9 cellular contexts compared by ENCODE assay signal in genomic region chr2:176118606-176119370, GRCh38. TPM values are rescaled to one million over a fixed set of nuclear protein-coding genes. Genes with fewer than 3 reads are reported as not detected.
DNase-seq lines count a peak whose midpoint lies in the region; ATAC-seq and TF ChIP-seq lines count a peak whose summit lies in the region.
"Had no signal": no experiment of that assay in that cellular context is flagged by ENCODE, and none has a peak within 500 bp of the region (broad histone marks: within the 10 kb centered on the region; RNA-seq: fewer than 3 reads in every experiment).

No MANE protein-coding gene starts in this region.

- TF ChIP-seq CTCF in colonic mucosa (IDR thresholded peaks at IDR 0.05): peak; percentile 36

- H3K9ac ChIP-seq in colonic mucosa (ENCODE audit: low read depth in 2 of 2, low read length in 2 of 2): no peak overlapping the region

- peaks cover 11% of the 10 kb centered on the region for H3K4me1 Mint-ChIP-seq in activated T-cell treated with anti-CD3 and anti-CD28 coated beads, Interleukin-2, amount 50 U/mL, for 72 hours (ENCODE audit: low read depth)
- H3K4me1 Mint-ChIP-seq in stimulated activated effector memory CD8-positive, alpha-beta T cell treated with anti-CD3 and anti-CD28 coated beads, Interleukin-12 subunit alpha, Interleukin-12 subunit beta, amount 100 ng/mL, for 72 hours: peaks cover 15% of the 10 kb centered on the region
- peaks cover 8% of the 10 kb centered on the region for H3K4me1 Mint-ChIP-seq in activated T-helper 17 cell treated with anti-CD3 and anti-CD28 coated beads, Interleukin-2, amount 50 U/mL, for 72 hours

- peaks cover 83% of the 10 kb centered on the region for H3K27me3 ChIP-seq in colonic mucosa

- intact Hi-C loops in colonic mucosa (cut with DNase I) (no loop called here), Right ventricle myocardium superior (cut with DNase I) (no loop called here)

- peak; percentile 41 to 47 for DNase-seq in activated T-cell treated with anti-CD3 and anti-CD28 coated beads, Interleukin-2, amount 50 U/mL, for 72 hours
- no peak for DNase-seq in activated T-cell treated with anti-CD3 and anti-CD28 coated beads, Interleukin-2, amount 50 U/mL, for 1 hour
- DNase-seq in NCI-H2107 treated with DMSO at 0.1 percent for 48 hours (lab: John Stamatoyannopoulos, UW; ENCODE audit: unreplicated experiment) (peak; percentile 94), colonic mucosa (no peak), Right ventricle myocardium superior (no peak)
- DNase-seq in stimulated activated effector memory CD8-positive, alpha-beta T cell treated with anti-CD3 and anti-CD28 coated beads, Interleukin-12 subunit alpha, Interleukin-12 subunit beta, amount 100 ng/mL, for 72 hours (ENCODE audit: low spot score in 2 of 2): no peak

- H3K9me3 Mint-ChIP-seq in activated T-cell treated with anti-CD3 and anti-CD28 coated beads, Interleukin-2, amount 50 U/mL, for 72 hours: peaks cover 0 to 2% of the 10 kb centered on the region in 2 donors
- no peaks in the 10 kb centered on the region for H3K9me3 Mint-ChIP-seq in stimulated activated effector memory CD8-positive, alpha-beta T cell treated with anti-CD3 and anti-CD28 coated beads, Interleukin-12 subunit alpha, Interleukin-12 subunit beta, amount 100 ng/mL, for 72 hours
- H3K9me3 Mint-ChIP-seq in activated T-helper 17 cell treated with anti-CD3 and anti-CD28 coated beads, Interleukin-2, amount 50 U/mL, for 72 hours: no peaks in the 10 kb centered on the region

- H3K4me3 ChIP-seq in colonic mucosa: no peak overlapping the region

- peak overlapping the region; percentile 24 to 73 for H3K4me3 Mint-ChIP-seq in activated T-cell treated with anti-CD3 and anti-CD28 coated beads, Interleukin-2, amount 50 U/mL, for 72 hours
- peak overlapping the region; percentile 20 for H3K4me3 Mint-ChIP-seq in stimulated activated effector memory CD8-positive, alpha-beta T cell treated with anti-CD3 and anti-CD28 coated beads, Interleukin-12 subunit alpha, Interleukin-12 subunit beta, amount 100 ng/mL, for 72 hours
- H3K4me3 Mint-ChIP-seq in activated T-helper 17 cell treated with anti-CD3 and anti-CD28 coated beads, Interleukin-2, amount 50 U/mL, for 72 hours: no peak overlapping the region

- no peaks in the 10 kb centered on the region for H3K9me3 ChIP-seq in colonic mucosa

- ATAC-seq in activated T-cell treated with anti-CD3 and anti-CD28 coated beads, Interleukin-2, amount 50 U/mL, for 72 hours (replicated peaks in 1 of 2): no peak
- ATAC-seq in stimulated activated effector memory CD8-positive, alpha-beta T cell treated with anti-CD3 and anti-CD28 coated beads, Interleukin-12 subunit alpha, Interleukin-12 subunit beta, amount 100 ng/mL, for 72 hours: no peak
- no peak for ATAC-seq in activated T-helper 17 cell treated with anti-CD3 and anti-CD28 coated beads, Interleukin-2, amount 50 U/mL, for 72 hours (replicated peaks)
- no peak for ATAC-seq in Right ventricle myocardium superior (ENCODE audit: poor library complexity)
- no peak for ATAC-seq in HG03175 (IDR thresholded peaks at IDR 0.05; ENCODE audit: unreplicated experiment)

- H3K4me1 ChIP-seq in colonic mucosa: no peaks in the 10 kb centered on the region

- peaks cover 81% of the 10 kb centered on the region for H3K27me3 Mint-ChIP-seq in activated T-cell treated with anti-CD3 and anti-CD28 coated beads, Interleukin-2, amount 50 U/mL, for 72 hours (ENCODE audit: low read depth)
- H3K27me3 Mint-ChIP-seq in activated T-helper 17 cell treated with anti-CD3 and anti-CD28 coated beads, Interleukin-2, amount 50 U/mL, for 72 hours: peaks cover 63% of the 10 kb centered on the region

- no peak overlapping the region for H3K27ac ChIP-seq in colonic mucosa

- H3K36me3 Mint-ChIP-seq in activated T-cell treated with anti-CD3 and anti-CD28 coated beads, Interleukin-2, amount 50 U/mL, for 72 hours (ENCODE audit: insufficient read depth in 2 of 2): peaks cover 2 to 4% of the 10 kb centered on the region in 2 donors
- H3K36me3 Mint-ChIP-seq in stimulated activated effector memory CD8-positive, alpha-beta T cell treated with anti-CD3 and anti-CD28 coated beads, Interleukin-12 subunit alpha, Interleukin-12 subunit beta, amount 100 ng/mL, for 72 hours: peaks cover 9% of the 10 kb centered on the region
- peaks cover 7% of the 10 kb centered on the region for H3K36me3 Mint-ChIP-seq in activated T-helper 17 cell treated with anti-CD3 and anti-CD28 coated beads, Interleukin-2, amount 50 U/mL, for 72 hours (ENCODE audit: low read depth)

- H3K27ac Mint-ChIP-seq in activated T-cell treated with anti-CD3 and anti-CD28 coated beads, Interleukin-2, amount 50 U/mL, for 72 hours: peak overlapping the region; percentile 77
- H3K27ac Mint-ChIP-seq in stimulated activated effector memory CD8-positive, alpha-beta T cell treated with anti-CD3 and anti-CD28 coated beads, Interleukin-12 subunit alpha, Interleukin-12 subunit beta, amount 100 ng/mL, for 72 hours: no peak overlapping the region
- no peak overlapping the region for H3K27ac Mint-ChIP-seq in activated T-helper 17 cell treated with anti-CD3 and anti-CD28 coated beads, Interleukin-2, amount 50 U/mL, for 72 hours

- no peaks in the 10 kb centered on the region for H3K36me3 ChIP-seq in colonic mucosa

RNA-seq across cellular contexts. Expression of gene HOXD10, which starts 2.2 kb away (rescaled TPM):
- not detected for total RNA-seq in activated T-cell treated with anti-CD3 and anti-CD28 coated beads, Interleukin-2, amount 50 U/mL, for 72 hours
- total RNA-seq in colonic mucosa (1 to 10 TPM in 1 of 2 donors, under 1 TPM in 1; 0.32 to 1.9 TPM), Right ventricle myocardium superior (not detected)
- not detected for total RNA-seq in activated T-helper 17 cell treated with anti-CD3 and anti-CD28 coated beads, Interleukin-2, amount 50 U/mL, for 72 hours
- total RNA-seq: mononuclear cell had no signal

RNA-seq across cellular contexts. Expression of gene HOXD9, which starts 3.7 kb away (rescaled TPM):
- total RNA-seq in activated T-cell treated with anti-CD3 and anti-CD28 coated beads, Interleukin-2, amount 50 U/mL, for 72 hours: not detected
- total RNA-seq in colonic mucosa (1 to 10 TPM in 1 of 2 donors, under 1 TPM in 1; 0.86 to 1.7 TPM), Right ventricle myocardium superior (not detected)
- not detected for total RNA-seq in activated T-helper 17 cell treated with anti-CD3 and anti-CD28 coated beads, Interleukin-2, amount 50 U/mL, for 72 hours
- total RNA-seq: mononuclear cell had no signal

RNA-seq across cellular contexts. Expression of gene HOXD8, which starts 10.7 kb away (rescaled TPM):
- total RNA-seq in activated T-cell treated with anti-CD3 and anti-CD28 coated beads, Interleukin-2, amount 50 U/mL, for 72 hours: not detected
- total RNA-seq in colonic mucosa: 1 to 10 TPM; 3.1 to 4.6 TPM
- not detected for total RNA-seq in activated T-helper 17 cell treated with anti-CD3 and anti-CD28 coated beads, Interleukin-2, amount 50 U/mL, for 72 hours
- total RNA-seq in Right ventricle myocardium superior: 0.32 TPM
- total RNA-seq: mononuclear cell had no signal

RNA-seq across cellular contexts. Expression of gene HOXD11, which starts 11.7 kb away (rescaled TPM):
- not detected for total RNA-seq in activated T-cell treated with anti-CD3 and anti-CD28 coated beads, Interleukin-2, amount 50 U/mL, for 72 hours
- 1 to 10 TPM in 1 of 2 donors, under 1 TPM in 1; 0.25 to 1.6 TPM for total RNA-seq in colonic mucosa
- total RNA-seq in activated T-helper 17 cell treated with anti-CD3 and anti-CD28 coated beads, Interleukin-2, amount 50 U/mL, for 72 hours: not detected
- not detected for total RNA-seq in Right ventricle myocardium superior
- total RNA-seq: mononuclear cell had no signal

RNA-seq across cellular contexts. Expression of gene HOXD12, which starts 19.2 kb away (rescaled TPM):
- total RNA-seq in activated T-cell treated with anti-CD3 and anti-CD28 coated beads, Interleukin-2, amount 50 U/mL, for 72 hours: not detected
- total RNA-seq in colonic mucosa (not detected), Right ventricle myocardium superior (not detected)
- not detected for total RNA-seq in activated T-helper 17 cell treated with anti-CD3 and anti-CD28 coated beads, Interleukin-2, amount 50 U/mL, for 72 hours
- total RNA-seq: mononuclear cell had no signal

Comparison
In these comparisons a context has a peak if more than half of its experiments do, and no peak if none do; other contexts are left out.
1. DNase-seq: peak in activated T-cell treated with anti-CD3 and anti-CD28 coated beads, Interleukin-2, amount 50 U/mL, for 72 hours (2 of 2) and NCI-H2107 treated with DMSO at 0.1 percent for 48 hours (single experiment); none in activated T-cell treated with anti-CD3 and anti-CD28 coated beads, Interleukin-2, amount 50 U/mL, for 1 hour (single experiment), colonic mucosa (single experiment), stimulated activated effector memory CD8-positive, alpha-beta T cell treated with anti-CD3 and anti-CD28 coated beads, Interleukin-12 subunit alpha, Interleukin-12 subunit beta, amount 100 ng/mL, for 72 hours (0 of 2) and Right ventricle myocardium superior (single experiment).